ENCODE assay signal across 22 cellular contexts in the genomic region with DNA sequence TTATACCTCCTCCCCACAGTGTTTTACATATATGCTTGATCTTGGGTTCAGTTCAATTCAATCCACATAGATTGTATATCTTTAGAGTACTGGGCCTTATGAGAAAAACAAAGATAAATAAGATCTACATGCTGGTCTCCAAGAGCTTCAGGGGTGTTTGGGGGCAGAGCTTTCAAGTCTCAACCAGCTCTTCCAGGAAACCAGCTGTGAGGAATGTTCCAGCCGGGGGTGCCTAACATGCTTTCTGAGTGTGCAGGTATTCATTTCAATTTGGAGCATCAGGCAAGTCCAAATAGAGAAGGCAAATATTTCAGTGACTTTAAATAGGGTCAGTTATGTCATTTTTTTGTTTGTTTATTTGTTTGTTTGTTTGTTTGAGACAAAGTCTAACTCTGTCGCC. TPM values are rescaled to one million over a fixed set of nuclear protein-coding genes. Genes with fewer than 3 reads are reported as not detected.
DNase-seq lines count a peak whose midpoint lies in the region; ATAC-seq and TF ChIP-seq lines count a peak whose summit lies in the region.
"Had no signal": no experiment of that assay in that cellular context is flagged by ENCODE, and none has a peak within 500 bp of the region (broad histone marks: within the 10 kb centered on the region; RNA-seq: fewer than 3 reads in every experiment).

No MANE protein-coding gene starts in this region.

- dilution Hi-C loops in mammary epithelial cell (cut with HindIII; ENCODE audit: low sequenced_read_pairs), result no loop called here

- H3K4me3 Mint-ChIP-seq in activated naive CD8-positive, alpha-beta T cell treated with anti-CD3 and anti-CD28 coated beads, Interleukin-2, amount 10 ng/mL, durations not matched to agents 7 days and 5 days, result no peak overlapping the region
- no peak overlapping the region for H3K4me3 Mint-ChIP-seq in activated naive CD8-positive, alpha-beta T cell treated with anti-CD3 and anti-CD28 coated beads, Interleukin-2, amount 50 U/mL, for 24 hours

- POLR2A ChIA-PET in activated naive CD8-positive, alpha-beta T cell treated with anti-CD3 and anti-CD28 coated beads, Interleukin-2, amount 10 ng/mL, durations not matched to agents 7 days and 5 days (lab: Charles Lee), result interaction anchor here (0.9 to 1.5 kb wide), 3 partner anchors 13 to 154 kb away, joined by 3 read pairs; no protein-coding TSS in a partner anchor

- intact Hi-C loops in mammary epithelial cell (cut with micrococcal nuclease), result loop anchor here (5.0 to 10.0 kb wide), 2 partner anchors 243 to 571 kb away; partner anchors contain the start of gene POMT1
- intact Hi-C loops in lower lobe of right lung (cut with DNase I), result no loop called here
- intact Hi-C loops in colonic mucosa (cut with DNase I), result loop anchor here (5.0 kb wide), 1 partner anchor 393 kb away; no protein-coding TSS in a partner anchor

- H3K27me3 ChIP-seq in mammary epithelial cell (ENCODE audit: insufficient read depth, low read length) (no peaks in the 10 kb centered on the region), lower lobe of right lung (ENCODE audit: low read depth) (no peaks in the 10 kb centered on the region), colonic mucosa (no peaks in the 10 kb centered on the region), HAP-1 (ENCODE audit: low read depth) (no peaks in the 10 kb centered on the region; the same call in 1 of the 2 replicates)
- H3K27me3 ChIP-seq: SJSA1 had no signal

- H3K4me1 ChIP-seq in mammary epithelial cell (ENCODE audit: insufficient read depth, low read length), result peaks cover 9% of the 10 kb centered on the region
- H3K4me1 ChIP-seq in lower lobe of right lung, result peaks cover 8% of the 10 kb centered on the region
- H3K4me1 ChIP-seq in colonic mucosa, result no peaks in the 10 kb centered on the region
- H3K4me1 ChIP-seq in HAP-1, result no peaks in the 10 kb centered on the region
- H3K4me1 ChIP-seq: SJSA1 had no signal

- no peaks in the 10 kb centered on the region for H4K20me1 ChIP-seq in mammary epithelial cell (ENCODE audit: insufficient read depth, low read length)

- in situ Hi-C loops in mammary epithelial cell (cut with MboI; ENCODE audit: low sequenced_read_pairs in 2 of 2), result loop anchor here (10.0 to 25.0 kb wide), 3 partner anchors 241 to 391 kb away; partner anchors contain the start of gene POMT1 (in 1 of the 2)
- in situ Hi-C loops in HAP-1 (cut with MboI; ENCODE audit: low sequenced_read_pairs), result no loop called here

- no TSS peak for BruUV-seq in mammary epithelial cell (replicated peaks; lab: Mats Ljungman, UMichigan)

- H3K9ac ChIP-seq in mammary epithelial cell (ENCODE audit: insufficient read depth, low read length) (no peak overlapping the region), colonic mucosa (ENCODE audit: low read depth in 2 of 2, low read length in 2 of 2) (no peak overlapping the region)
- H3K9ac ChIP-seq: KMS-11 had no signal

- H3K36me3 Mint-ChIP-seq in activated naive CD8-positive, alpha-beta T cell treated with anti-CD3 and anti-CD28 coated beads, Interleukin-2, amount 10 ng/mL, durations not matched to agents 7 days and 5 days, result no peaks in the 10 kb centered on the region
- no peaks in the 10 kb centered on the region for H3K36me3 Mint-ChIP-seq in activated naive CD8-positive, alpha-beta T cell treated with anti-CD3 and anti-CD28 coated beads, Interleukin-2, amount 50 U/mL, for 24 hours (ENCODE audit: low read depth)

- H3K9me3 ChIP-seq in mammary epithelial cell (replicated peaks; ENCODE audit: insufficient read depth, low read length) (no peaks in the 10 kb centered on the region), lower lobe of right lung (no peaks in the 10 kb centered on the region), colonic mucosa (no peaks in the 10 kb centered on the region), HAP-1 (peaks cover 2% of the 10 kb centered on the region; the same call in 1 of the 2 replicates)
- H3K9me3 ChIP-seq: SJSA1 had no signal

- H3K4me2 ChIP-seq in mammary epithelial cell (ENCODE audit: insufficient read depth, low read depth, low read length), result peak overlapping the region; percentile 8
- H3K4me2 ChIP-seq: KMS-11 had no signal

- H3K4me3 ChIP-seq in mammary epithelial cell (replicated peaks in 1 of 3; ENCODE audit: insufficient read depth in 1 of 3, low read depth in 2 of 3, low read length in 3 of 3) (no peak overlapping the region), lower lobe of right lung (no peak overlapping the region), colonic mucosa (no peak overlapping the region), HAP-1 (no peak overlapping the region)
- H3K4me3 ChIP-seq: SJSA1 had no signal

- H3K27ac Mint-ChIP-seq in activated naive CD8-positive, alpha-beta T cell treated with anti-CD3 and anti-CD28 coated beads, Interleukin-2, amount 10 ng/mL, durations not matched to agents 7 days and 5 days, result peak overlapping the region; percentile 20
- no peak overlapping the region for H3K27ac Mint-ChIP-seq in activated naive CD8-positive, alpha-beta T cell treated with anti-CD3 and anti-CD28 coated beads, Interleukin-2, amount 50 U/mL, for 24 hours

- H3K27me3 Mint-ChIP-seq in activated naive CD8-positive, alpha-beta T cell treated with anti-CD3 and anti-CD28 coated beads, Interleukin-2, amount 10 ng/mL, durations not matched to agents 7 days and 5 days, result peaks cover 4% of the 10 kb centered on the region
- no peaks in the 10 kb centered on the region for H3K27me3 Mint-ChIP-seq in activated naive CD8-positive, alpha-beta T cell treated with anti-CD3 and anti-CD28 coated beads, Interleukin-2, amount 50 U/mL, for 24 hours

- no peak for DNase-seq in activated naive CD8-positive, alpha-beta T cell treated with anti-CD3 and anti-CD28 coated beads, Interleukin-2, amount 10 ng/mL, durations not matched to agents 7 days and 5 days
- DNase-seq in activated naive CD8-positive, alpha-beta T cell treated with anti-CD3 and anti-CD28 coated beads, Interleukin-2, amount 50 U/mL, for 24 hours, result no peak
- DNase-seq in mammary epithelial cell, result no peak
- DNase-seq in lower lobe of right lung, result peak; percentile 6
- no peak for DNase-seq in colonic mucosa
- DNase-seq in HAP-1 (ENCODE audit: low spot score in 2 of 2), result no peak
- DNase-seq in NCI-H82 treated with DMSO at 0.1 percent for 48 hours (lab: John Stamatoyannopoulos, UW; ENCODE audit: unreplicated experiment), result no peak
- DNase-seq: 8988T, AML-193, EL, GF-D8, IMR-90, NCI-H1105, NCI-H146, NCI-H2029, NCI-H226, NCI-H524, NCI-H774, OCI-M1 had no signal

- CTCF ChIA-PET in mammary epithelial cell (lab: Charles Lee; ENCODE audit: low non-redundant PET), result interaction anchor here (0.7 kb wide), 1 partner anchor 507 kb away, joined by 4 read pairs; no protein-coding TSS in a partner anchor

- no peaks in the 10 kb centered on the region for H3K36me3 ChIP-seq in mammary epithelial cell (ENCODE audit: insufficient read depth, low read length)
- H3K36me3 ChIP-seq in lower lobe of right lung, result no peaks in the 10 kb centered on the region
- no peaks in the 10 kb centered on the region for H3K36me3 ChIP-seq in colonic mucosa
- no peaks in the 10 kb centered on the region for H3K36me3 ChIP-seq in HAP-1 (replicated peaks)
- H3K36me3 ChIP-seq: SJSA1 had no signal

- WGBS in mammary epithelial cell (ENCODE audit: low coverage, missing lambda C conversion rate), result 52% methylated on average over 2 of the region's 2 CpGs

- TF ChIP-seq CTCF in mammary epithelial cell (conservative IDR thresholded peaks at IDR 0.05 in 1 of 2, IDR thresholded peaks at IDR 0.05 in 1 of 2; ENCODE audit: extremely low read depth in 1 of 2, insufficient read depth in 1 of 2, low read depth in 1 of 2, low read length in 2 of 2) (no peak), lower lobe of right lung (IDR thresholded peaks at IDR 0.05) (no peak), colonic mucosa (IDR thresholded peaks at IDR 0.05) (no peak)

- no peak for ATAC-seq in activated naive CD8-positive, alpha-beta T cell treated with anti-CD3 and anti-CD28 coated beads, Interleukin-2, amount 10 ng/mL, durations not matched to agents 7 days and 5 days (ENCODE audit: low read depth)
- no peak for ATAC-seq in activated naive CD8-positive, alpha-beta T cell treated with anti-CD3 and anti-CD28 coated beads, Interleukin-2, amount 50 U/mL, for 24 hours
- ATAC-seq in lower lobe of right lung, result no peak
- ATAC-seq: Right ventricle myocardium inferior had no signal

- H2AFZ ChIP-seq in mammary epithelial cell (ENCODE audit: low read depth, low read length), result peak overlapping the region; percentile 35

- H3K9me3 Mint-ChIP-seq in activated naive CD8-positive, alpha-beta T cell treated with anti-CD3 and anti-CD28 coated beads, Interleukin-2, amount 10 ng/mL, durations not matched to agents 7 days and 5 days, result no peaks in the 10 kb centered on the region
- H3K9me3 Mint-ChIP-seq in activated naive CD8-positive, alpha-beta T cell treated with anti-CD3 and anti-CD28 coated beads, Interleukin-2, amount 50 U/mL, for 24 hours, result no peaks in the 10 kb centered on the region

- no peaks in the 10 kb centered on the region for H3K79me2 ChIP-seq in mammary epithelial cell (ENCODE audit: insufficient read depth, low read length)

- H3K27ac ChIP-seq in mammary epithelial cell (ENCODE audit: insufficient read depth, low read depth, low read length), result no peak overlapping the region
- no peak overlapping the region for H3K27ac ChIP-seq in lower lobe of right lung
- H3K27ac ChIP-seq in colonic mucosa, result no peak overlapping the region
- H3K27ac ChIP-seq: KMS-11, SJSA1 had no signal

- peaks cover 28% of the 10 kb centered on the region for H3K4me1 Mint-ChIP-seq in activated naive CD8-positive, alpha-beta T cell treated with anti-CD3 and anti-CD28 coated beads, Interleukin-2, amount 10 ng/mL, durations not matched to agents 7 days and 5 days
- H3K4me1 Mint-ChIP-seq in activated naive CD8-positive, alpha-beta T cell treated with anti-CD3 and anti-CD28 coated beads, Interleukin-2, amount 50 U/mL, for 24 hours, result peaks cover 24% of the 10 kb centered on the region

RNA-seq across cellular contexts. Expression of gene RAPGEF1, which starts 5.7 kb away (rescaled TPM):
- total RNA-seq in activated naive CD8-positive, alpha-beta T cell treated with anti-CD3 and anti-CD28 coated beads, Interleukin-2, amount 10 ng/mL, durations not matched to agents 7 days and 5 days, result 100 to 1,000 TPM; 129 to 131 TPM
- total RNA-seq in mammary epithelial cell (10 to 100 TPM; 41.7 to 51.3 TPM), lower lobe of right lung (146 TPM), colonic mucosa (10 to 100 TPM; 47.2 to 58.6 TPM)
- 22.8 TPM for polyA plus RNA-seq in mammary epithelial cell
- polyA minus RNA-seq in mammary epithelial cell, result 29.1 TPM
